ENCODE assay signal across 36 cellular contexts in genomic region chr9:68492801-68493200, GRCh38. TPM values are rescaled to one million over a fixed set of nuclear protein-coding genes. Genes with fewer than 3 reads are reported as not detected.
DNase-seq lines count a peak whose midpoint lies in the region; ATAC-seq and TF ChIP-seq lines count a peak whose summit lies in the region.
"Had no signal": no experiment of that assay in that cellular context is flagged by ENCODE, and none has a peak within 500 bp of the region (broad histone marks: within the 10 kb centered on the region; RNA-seq: fewer than 3 reads in every experiment).

No MANE protein-coding gene starts in this region.

- ATAC-seq in HG03135 (IDR thresholded peaks at IDR 0.05; ENCODE audit: unreplicated experiment) (no peak), HG03460 (IDR thresholded peaks at IDR 0.05; ENCODE audit: unreplicated experiment) (no peak)
- ATAC-seq: activated T-cell treated with anti-CD3 and anti-CD28 coated beads, Interleukin-2, amount 50 U/mL, for 72 hours; esophagus mucosa; Panc1 had no signal

- no peaks in the 10 kb centered on the region for H3K9me3 Mint-ChIP-seq in progenitor cell of endocrine pancreas (ENCODE audit: low read depth)
- H3K9me3 Mint-ChIP-seq: activated T-cell treated with anti-CD3 and anti-CD28 coated beads, Interleukin-2, amount 50 U/mL, for 72 hours; dendritic cell treated with granulocyte-macrophage colony-stimulating factor and Interleukin-4, amounts not matched to agents 40 ng/mL and 50 ng/mL, for 4 days; endodermal cell; memory B cell had no signal

- DNase-seq in DMS 273 (lab: John Stamatoyannopoulos, UW; ENCODE audit: unreplicated experiment) (peak; percentile 96), NCI-H2171 treated with DMSO at 0.1 percent for 48 hours (lab: John Stamatoyannopoulos, UW) (peak; percentile 60), coronary artery (ENCODE audit: low spot score) (no peak), pons (ENCODE audit: low spot score) (peak; percentile 7), amniotic stem cell (lab: John Stamatoyannopoulos, UW) (no peak), progenitor cell of endocrine pancreas (ENCODE audit: low spot score, unreplicated experiment) (no peak)
- DNase-seq: activated CD4-positive, alpha-beta T cell treated with anti-CD3 and anti-CD28 coated beads, Interleukin-2, amount 50 U/mL, for 4 hours; activated CD4-positive, CD25-positive, alpha-beta regulatory T cell; activated naive CD4-positive, alpha-beta T cell treated with Interleukin-2 at 50 U/mL for 16 hours; activated T-cell treated with anti-CD3 and anti-CD28 coated beads, Interleukin-2, amount 50 U/mL, for 72 hours; COR-L47; DMS79; endodermal cell; foreskin melanocyte; GF-D8; H7; KBM-7; MG63; naive B cell; NCI-H2107; NCI-H510A treated with DMSO at 0.1 percent for 48 hours; nucleus accumbens; SJCRH30; stimulated activated CD4-positive, alpha-beta T cell treated with anti-CD3 and anti-CD28 coated beads, Interleukin-1b, Interleukin-23, amount 100 ng/mL, for 48 hours had no signal

- no peaks in the 10 kb centered on the region for H3K36me3 Mint-ChIP-seq in progenitor cell of endocrine pancreas (ENCODE audit: insufficient read depth)
- H3K36me3 Mint-ChIP-seq: memory B cell, naive B cell had no signal

- H3K4me1 Mint-ChIP-seq in progenitor cell of endocrine pancreas (ENCODE audit: low read depth), result no peaks in the 10 kb centered on the region
- H3K4me1 Mint-ChIP-seq: endodermal cell, memory B cell had no signal

- H3K27ac ChIP-seq in coronary artery, result peak overlapping the region; percentile 5 to 26
- H3K27ac ChIP-seq: BLaER1 treated with 17β-estradiol and CSF1 and Interleukin-3, amounts not matched to agents 10 nM and 100 nM; hepatocyte; SJCRH30 had no signal

- H3K4me3 Mint-ChIP-seq in progenitor cell of endocrine pancreas (ENCODE audit: low read depth), result no peak overlapping the region
- H3K4me3 Mint-ChIP-seq: activated T-cell treated with anti-CD3 and anti-CD28 coated beads, Interleukin-2, amount 50 U/mL, for 72 hours; dendritic cell treated with granulocyte-macrophage colony-stimulating factor and Interleukin-4, amounts not matched to agents 40 ng/mL and 50 ng/mL, for 4 days; endodermal cell; memory B cell; naive B cell had no signal

- no peak overlapping the region for H3K4me3 ChIP-seq in coronary artery
- H3K4me3 ChIP-seq: BLaER1 treated with 17β-estradiol and CSF1 and Interleukin-3, amounts not matched to agents 10 nM and 100 nM; hepatocyte; MG63; SJCRH30; smooth muscle cell had no signal

- no peak overlapping the region for H3K27ac Mint-ChIP-seq in progenitor cell of endocrine pancreas
- H3K27ac Mint-ChIP-seq: activated T-cell treated with anti-CD3 and anti-CD28 coated beads, Interleukin-2, amount 50 U/mL, for 72 hours; dendritic cell treated with granulocyte-macrophage colony-stimulating factor and Interleukin-4, amounts not matched to agents 40 ng/mL and 50 ng/mL, for 4 days; endodermal cell; memory B cell; naive B cell had no signal

- H3K27me3 Mint-ChIP-seq in progenitor cell of endocrine pancreas, result peaks cover 38% of the 10 kb centered on the region

- TF ChIP-seq CTCF in coronary artery (IDR thresholded peaks at IDR 0.05) (no peak), progenitor cell of endocrine pancreas (IDR thresholded peaks at IDR 0.05; ENCODE audit: unreplicated experiment) (no peak)

RNA-seq across cellular contexts. Expression of gene TMEM252, which starts 47.9 kb away (rescaled TPM):
- not detected in 2 replicates for total RNA-seq in progenitor cell of endocrine pancreas
- total RNA-seq: activated T-cell treated with anti-CD3 and anti-CD28 coated beads, Interleukin-2, amount 50 U/mL, for 72 hours; bronchial epithelial cell; endodermal cell; esophagus mucosa; H7; hepatocyte; smooth muscle cell; subcutaneous adipose tissue; ureter had no signal

Comparison
In these comparisons a context has a peak if more than half of its experiments do, and no peak if none do; other contexts are left out.
1. DNase-seq: peak in DMS 273 (single experiment), NCI-H2171 treated with DMSO at 0.1 percent for 48 hours (single experiment) and pons (single experiment); none in coronary artery (single experiment), amniotic stem cell (single experiment) and progenitor cell of endocrine pancreas (single experiment).